9 cellular contexts compared by ENCODE assay signal in genomic region chr1:203630697-203631096, GRCh38. TPM values are rescaled to one million over a fixed set of nuclear protein-coding genes. Genes with fewer than 3 reads are reported as not detected.
DNase-seq lines count a peak whose midpoint lies in the region; ATAC-seq and TF ChIP-seq lines count a peak whose summit lies in the region.
"Had no signal": no experiment of that assay in that cellular context is flagged by ENCODE, and none has a peak within 500 bp of the region (broad histone marks: within the 10 kb centered on the region; RNA-seq: fewer than 3 reads in every experiment).

No MANE protein-coding gene starts in this region.

- H3K27ac Mint-ChIP-seq in GM23338 = no peak overlapping the region
- peak overlapping the region; percentile 99 for H3K27ac Mint-ChIP-seq in activated T-helper 17 cell treated with anti-CD3 and anti-CD28 coated beads, Interleukin-2, amount 50 U/mL, for 72 hours

- ATAC-seq in GM23338 (no peak), left ventricle myocardium superior (peak; percentile 41), GM21526 (IDR thresholded peaks at IDR 0.05; ENCODE audit: low FRiP score, unreplicated experiment) (no peak)
- ATAC-seq in activated T-helper 17 cell treated with anti-CD3 and anti-CD28 coated beads, Interleukin-2, amount 50 U/mL, for 72 hours (replicated peaks) = peak; percentile 13

- H3K4me2 ChIP-seq in GM23338 = peak overlapping the region; percentile 90

- no peaks in the 10 kb centered on the region for H3K9me2 ChIP-seq in GM23338 (ENCODE audit: insufficient read depth)

- H3K27me3 ChIP-seq in GM23338 (ENCODE audit: insufficient read depth) = peaks cover 45% of the 10 kb centered on the region

- peak overlapping the region; percentile 92 for H3K4me3 ChIP-seq in GM23338
- H3K4me3 ChIP-seq in skin epidermis = no peak overlapping the region

- peaks cover 5% of the 10 kb centered on the region for H4K20me1 ChIP-seq in GM23338 (replicated peaks; ENCODE audit: insufficient read depth)

- TF ChIP-seq CTCF in GM23338 (conservative IDR thresholded peaks at IDR 0.05; ENCODE audit: low read depth in 2 of 2) = no peak

- H3K4me1 ChIP-seq in GM23338 (ENCODE audit: insufficient read depth) = peaks cover 30% of the 10 kb centered on the region

- H3K79me2 ChIP-seq in GM23338 (replicated peaks; ENCODE audit: insufficient read depth) = 0 out of 2 replicates have a peak, but pooled peaks cover 3% of the 10 kb centered on the region

- peaks cover 34% of the 10 kb centered on the region for H3K27me3 Mint-ChIP-seq in GM23338 (ENCODE audit: insufficient read depth, low read depth, poor library complexity)
- H3K27me3 Mint-ChIP-seq in activated T-helper 17 cell treated with anti-CD3 and anti-CD28 coated beads, Interleukin-2, amount 50 U/mL, for 72 hours = no peaks in the 10 kb centered on the region

- H3K4me1 Mint-ChIP-seq in GM23338 = peaks cover 37% of the 10 kb centered on the region
- peaks cover 25% of the 10 kb centered on the region for H3K4me1 Mint-ChIP-seq in activated T-helper 17 cell treated with anti-CD3 and anti-CD28 coated beads, Interleukin-2, amount 50 U/mL, for 72 hours

- intact Hi-C loops in left ventricle myocardium superior (cut with micrococcal nuclease) = no loop called here

- H3K27ac ChIP-seq in GM23338 (ENCODE audit: low read depth) (no peak overlapping the region), skin epidermis (peak overlapping the region in 13 of 21 experiments; percentile 2 to 92 (median 88))

- no peak overlapping the region for H2AFZ ChIP-seq in GM23338

- H3K9me3 Mint-ChIP-seq in GM23338 = no peaks in the 10 kb centered on the region
- no peaks in the 10 kb centered on the region for H3K9me3 Mint-ChIP-seq in activated T-helper 17 cell treated with anti-CD3 and anti-CD28 coated beads, Interleukin-2, amount 50 U/mL, for 72 hours
- H3K9me3 Mint-ChIP-seq: dendritic cell treated with granulocyte-macrophage colony-stimulating factor and Interleukin-4, amounts not matched to agents 40 ng/mL and 50 ng/mL, for 4 days had no signal

- no peaks in the 10 kb centered on the region for H3K36me3 Mint-ChIP-seq in GM23338 (ENCODE audit: low read depth)
- H3K36me3 Mint-ChIP-seq in activated T-helper 17 cell treated with anti-CD3 and anti-CD28 coated beads, Interleukin-2, amount 50 U/mL, for 72 hours (ENCODE audit: low read depth) = peaks cover 86% of the 10 kb centered on the region

- no peaks in the 10 kb centered on the region for H3K36me3 ChIP-seq in GM23338 (ENCODE audit: insufficient read depth)

- peak overlapping the region; percentile 21; the same call in 1 of the 3 replicates for H3K4me3 Mint-ChIP-seq in GM23338
- H3K4me3 Mint-ChIP-seq in activated T-helper 17 cell treated with anti-CD3 and anti-CD28 coated beads, Interleukin-2, amount 50 U/mL, for 72 hours = peak overlapping the region; percentile 99

- H3F3A ChIP-seq in GM23338 (replicated peaks; ENCODE audit: low read depth) = 0 out of 2 replicates have a peak, but pooled peaks cover 3% of the 10 kb centered on the region

- no peak for DNase-seq in GM23338 (ENCODE audit: low spot score)
- peak; percentile 56 for DNase-seq in left ventricle myocardium superior
- no peak for DNase-seq in NCI-H1694 (lab: John Stamatoyannopoulos, UW)
- DNase-seq in COR-L47 (lab: John Stamatoyannopoulos, UW) = no peak
- no peak for DNase-seq in NCI-H748 treated with DMSO at 0.1 percent for 48 hours (lab: John Stamatoyannopoulos, UW)

TF ChIP-seq in GM23338, 12 proteins besides CTCF, POLR2A, EP300 and RAD21:
- TF ChIP-seq ZNF331 (CRISPR knock-in tag; IDR thresholded peaks at IDR 0.05; ENCODE audit: low read depth) = no peak
- no peak for TF ChIP-seq ETS1 (IDR thresholded peaks at IDR 0.05)
- no peak for TF ChIP-seq CREB1 (CRISPR knock-in tag; IDR thresholded peaks at IDR 0.05; ENCODE audit: low read depth)
- no peak for TF ChIP-seq ZNF462 (CRISPR knock-in tag; IDR thresholded peaks at IDR 0.05)

RNA-seq across cellular contexts. Expression of gene ATP2B4, which starts 4.1 kb away (rescaled TPM):
- 14.6 and 15.8 TPM in 2 replicates for total RNA-seq in GM23338 (2014; rRNA removed; shearing (Covaris generic))
- polyA plus RNA-seq in GM23338 (2016; fragmentation: Nextera tagmentation; extraction: Ambion mirVana) = 4.3 and 5.5 TPM in 2 replicates
- 100 to 1,000 TPM; 101 TPM for total RNA-seq in activated T-helper 17 cell treated with anti-CD3 and anti-CD28 coated beads, Interleukin-2, amount 50 U/mL, for 72 hours
- total RNA-seq in left ventricle myocardium superior = 69.5 TPM

Comparison
In these comparisons a context has a peak if more than half of its experiments do, and no peak if none do; other contexts are left out.
1. ATAC-seq: peak in activated T-helper 17 cell treated with anti-CD3 and anti-CD28 coated beads, Interleukin-2, amount 50 U/mL, for 72 hours (single experiment) and left ventricle myocardium superior (single experiment); none in GM23338 (single experiment) and GM21526 (single experiment).